ENCODE assay signal across 8 cellular contexts in the genomic region with DNA sequence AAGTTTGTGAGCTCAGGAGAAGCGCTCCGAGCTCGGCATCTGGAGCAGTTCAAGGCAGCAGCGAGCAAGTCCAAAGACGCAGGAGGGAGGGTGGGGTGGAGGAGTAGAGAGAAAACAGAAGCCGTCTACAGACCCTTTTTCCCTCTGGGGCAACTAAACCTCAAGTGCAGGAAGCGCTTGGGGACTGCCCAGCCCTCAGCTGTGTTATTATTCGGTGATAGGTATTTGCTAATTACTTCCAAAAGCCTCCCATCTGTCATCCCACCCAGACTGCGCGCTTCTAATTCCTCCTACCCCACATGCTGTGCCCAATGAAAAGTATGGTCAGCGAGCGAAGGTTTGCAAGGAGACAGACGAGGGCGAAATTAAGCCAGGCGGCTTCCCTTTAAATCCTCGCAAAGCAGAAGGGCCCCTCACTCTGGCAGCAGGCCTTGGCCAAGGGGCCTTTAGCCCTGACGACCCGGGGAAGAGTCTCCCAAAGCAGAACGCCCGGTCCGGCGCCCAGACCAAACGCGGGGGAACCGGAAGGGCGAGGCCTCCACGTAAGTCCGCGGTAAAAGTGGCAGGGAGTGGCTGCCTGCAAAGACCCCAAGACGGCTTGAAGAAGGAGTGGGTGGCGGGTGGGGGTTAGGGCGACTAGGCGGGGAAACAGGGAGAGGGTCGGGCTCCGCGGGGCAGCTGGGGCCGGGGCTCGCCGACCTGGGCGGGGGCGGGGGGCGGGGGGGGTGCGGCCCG. TPM values are rescaled to one million over a fixed set of nuclear protein-coding genes. Genes with fewer than 3 reads are reported as not detected.
DNase-seq lines count a peak whose midpoint lies in the region; ATAC-seq, FAIRE-seq and TF ChIP-seq lines count a peak whose summit lies in the region.

No MANE protein-coding gene starts in this region.

- no peak overlapping the region for H3K27ac Mint-ChIP-seq in CD4-positive, alpha-beta memory T cell
- peak overlapping the region; percentile 76 for H3K27ac Mint-ChIP-seq in dendritic cell treated with granulocyte-macrophage colony-stimulating factor and Interleukin-4, amounts not matched to agents 40 ng/mL and 50 ng/mL, for 4 days

- peak; percentile 7 for ATAC-seq in mucosa of descending colon

- CTCF ChIA-PET in CD4-positive, alpha-beta memory T cell (lab: Charles Lee; ENCODE audit: partially characterized antibody): interaction anchor here (1.5 to 1.8 kb wide), 3 partner anchors 9 to 79 kb away, joined by 4 to 5 read pairs (median 4); no protein-coding TSS in a partner anchor

- H3K9me3 ChIP-seq in CD4-positive, alpha-beta memory T cell (ENCODE audit: control insufficient read depth in 1 of 2, low read length in 2 of 2): no peaks in the 10 kb centered on the region
- H3K9me3 ChIP-seq in mucosa of descending colon: no peaks in the 10 kb centered on the region

- no peaks in the 10 kb centered on the region for H3K36me3 ChIP-seq in CD4-positive, alpha-beta memory T cell (ENCODE audit: insufficient read depth, low read length)
- H3K36me3 ChIP-seq in mucosa of descending colon (ENCODE audit: low read depth): no peaks in the 10 kb centered on the region

- no peak for DNase-seq in CD4-positive, alpha-beta memory T cell
- peak; percentile 73 for DNase-seq in NCI-H446 treated with DMSO at 0.1 percent for 48 hours (lab: John Stamatoyannopoulos, UW)
- DNase-seq in mucosa of descending colon: peak; percentile 78 to 79 (median 78)
- no peak for DNase-seq in NCI-H1092 (lab: John Stamatoyannopoulos, UW)
- no peak for DNase-seq in RCC 7860 (ENCODE audit: low spot score)
- DNase-seq in KBM-7: no peak
- no peak for DNase-seq in ACHN

- peaks cover 16% of the 10 kb centered on the region for H3K27me3 ChIP-seq in CD4-positive, alpha-beta memory T cell (ENCODE audit: insufficient read depth, low read length)

- no peak overlapping the region for H3K27ac ChIP-seq in CD4-positive, alpha-beta memory T cell (ENCODE audit: low read depth, low read length)

- in situ Hi-C loops in KBM-7 (cut with MboI; ENCODE audit: low pct_unique_long_range_greater_than_20kb, low sequenced_read_pairs): no loop called here
- in situ Hi-C loops in ACHN (cut with HindIII; ENCODE audit: low pct_ligation_motif_present, low pct_unique_long_range_greater_than_20kb, low sequenced_read_pairs): no loop called here

- H3K4me1 ChIP-seq in CD4-positive, alpha-beta memory T cell (ENCODE audit: insufficient read depth, low read length): peaks cover 7% of the 10 kb centered on the region
- H3K4me1 ChIP-seq in mucosa of descending colon (ENCODE audit: low read depth): peaks cover 48% of the 10 kb centered on the region

- H3K4me3 ChIP-seq in CD4-positive, alpha-beta memory T cell (ENCODE audit: low read length in 2 of 2): no peak overlapping the region
- H3K4me3 ChIP-seq in mucosa of descending colon: peak overlapping the region; percentile 95

- FAIRE-seq in RCC 7860 (lab: Jason Lieb, UNC): no peak

- H3K4me1 Mint-ChIP-seq in CD4-positive, alpha-beta memory T cell: peaks cover 0 to 10% (median 1%) of the 10 kb centered on the region in 4 donors
- peaks cover 77% of the 10 kb centered on the region for H3K4me1 Mint-ChIP-seq in dendritic cell treated with granulocyte-macrophage colony-stimulating factor and Interleukin-4, amounts not matched to agents 40 ng/mL and 50 ng/mL, for 4 days (ENCODE audit: low read depth)

- POLR2A ChIA-PET in CD4-positive, alpha-beta memory T cell (lab: Charles Lee; ENCODE audit: partially characterized antibody): no interaction called here

- TF ChIP-seq CTCF in mucosa of descending colon (IDR thresholded peaks at IDR 0.05): no peak

- peak overlapping the region in 7 of 8 donors; percentile 11 to 62 (median 55) for H3K4me3 Mint-ChIP-seq in CD4-positive, alpha-beta memory T cell
- H3K4me3 Mint-ChIP-seq in dendritic cell treated with granulocyte-macrophage colony-stimulating factor and Interleukin-4, amounts not matched to agents 40 ng/mL and 50 ng/mL, for 4 days: peak overlapping the region; percentile 66

- peaks cover 34 to 49% of the 10 kb centered on the region in 2 donors for H3K27me3 Mint-ChIP-seq in CD4-positive, alpha-beta memory T cell
- peaks cover 49% of the 10 kb centered on the region for H3K27me3 Mint-ChIP-seq in dendritic cell treated with granulocyte-macrophage colony-stimulating factor and Interleukin-4, amounts not matched to agents 40 ng/mL and 50 ng/mL, for 4 days

- no peaks in the 10 kb centered on the region for H3K36me3 Mint-ChIP-seq in CD4-positive, alpha-beta memory T cell
- H3K36me3 Mint-ChIP-seq in dendritic cell treated with granulocyte-macrophage colony-stimulating factor and Interleukin-4, amounts not matched to agents 40 ng/mL and 50 ng/mL, for 4 days (ENCODE audit: low read depth): no peaks in the 10 kb centered on the region

- no peaks in the 10 kb centered on the region for H3K9me3 Mint-ChIP-seq in CD4-positive, alpha-beta memory T cell
- H3K9me3 Mint-ChIP-seq in dendritic cell treated with granulocyte-macrophage colony-stimulating factor and Interleukin-4, amounts not matched to agents 40 ng/mL and 50 ng/mL, for 4 days: no peaks in the 10 kb centered on the region

- intact Hi-C loops in CD4-positive, alpha-beta memory T cell (cut with micrococcal nuclease): no loop called here
- intact Hi-C loops in dendritic cell treated with granulocyte-macrophage colony-stimulating factor and Interleukin-4, amounts not matched to agents 40 ng/mL and 50 ng/mL, for 4 days (cut with micrococcal nuclease): loop anchor here (5.0 kb wide), 1 partner anchor 132 kb away; no protein-coding TSS in a partner anchor
- intact Hi-C loops in mucosa of descending colon (cut with DNase I, micrococcal nuclease): loop anchor here (5.0 kb wide), 3 partner anchors 33 to 83 kb away; no protein-coding TSS in a partner anchor

RNA-seq across cellular contexts. Expression of gene CD9, which starts 0.5 kb away (rescaled TPM):
- total RNA-seq in CD4-positive, alpha-beta memory T cell: 1 to 10 TPM; 4.5 to 5.8 TPM
- 1 to 10 TPM; 1.4 to 4.4 TPM for polyA plus RNA-seq in CD4-positive, alpha-beta memory T cell
- 100 to 1,000 TPM; 452 to 723 (median 672) TPM for total RNA-seq in mucosa of descending colon

Comparison
In these comparisons a context has a peak if more than half of its experiments do, and no peak if none do; other contexts are left out.
1. DNase-seq: peak in NCI-H446 treated with DMSO at 0.1 percent for 48 hours (single experiment) and mucosa of descending colon (3 of 3); none in CD4-positive, alpha-beta memory T cell (0 of 5), NCI-H1092 (single experiment), RCC 7860 (single experiment), KBM-7 (single experiment) and ACHN (single experiment).
2. RNA of gene CD9, which starts 0.5 kb away (total RNA-seq): 452 to 723 TPM in mucosa of descending colon; 4.5 to 5.8 TPM in CD4-positive, alpha-beta memory T cell; every median in the first group is over 10 times any median in the second.